25 cellular contexts compared by ENCODE assay signal in the genomic region with DNA sequence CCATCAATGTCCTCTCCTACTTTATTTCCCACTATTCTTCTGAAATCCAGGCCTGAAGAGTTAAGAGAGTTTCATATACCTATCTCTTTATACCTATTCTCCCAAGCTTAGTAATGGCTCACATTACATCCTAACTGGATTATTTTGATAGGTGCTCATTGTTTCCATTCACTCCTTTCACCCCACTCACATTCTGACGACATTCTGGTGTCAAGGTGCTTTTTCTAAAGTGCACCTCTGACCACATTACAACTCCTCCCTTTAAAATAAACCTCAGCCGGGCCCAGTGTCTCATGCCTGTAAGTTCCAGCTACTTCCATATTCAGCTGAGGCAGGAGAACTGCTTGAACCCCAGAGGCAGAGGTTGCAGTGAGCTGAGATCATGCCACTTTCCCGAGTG.
"Had no signal": no experiment of that assay in that cellular context is flagged by ENCODE, and none has a peak within 500 bp of the region (broad histone marks: within the 10 kb centered on the region; RNA-seq: fewer than 3 reads in every experiment).

No MANE protein-coding gene starts in this region.

- H3K4me3 ChIP-seq: lower lobe of right lung, mucosa of descending colon, pancreas, right lobe of liver, smooth muscle cell, suprapubic skin, transverse colon, upper lobe of right lung, uterus had no signal

- DNase-seq: cortex of kidney; effector memory CD8-positive, alpha-beta T cell; erythroblast; left ventricle myocardium superior; lower lobe of right lung; mucosa of descending colon; naive B cell; pancreas; right lobe of liver; stimulated activated CD4-positive, alpha-beta T cell treated with anti-CD3 and anti-CD28 coated beads, Interleukin-12 subunit alpha, Interleukin-12 subunit beta, amount 100 ng/mL, for 4 hours; stimulated activated CD4-positive, alpha-beta T cell treated with anti-CD3 and anti-CD28 coated beads, Interleukin-1b, Interleukin-23, amount 100 ng/mL, for 48 hours; stimulated activated CD4-positive, alpha-beta T cell treated with anti-CD3 and anti-CD28 coated beads, Interleukin-4, amount 100 ng/mL, for 1 hour; stimulated activated CD8-positive, alpha-beta memory T cell treated with anti-CD3 and anti-CD28 coated beads, Interleukin-4, amount 100 ng/mL, for 48 hours; stimulated activated naive CD4-positive, alpha-beta T cell; stimulated activated naive CD8-positive, alpha-beta T cell treated with anti-CD3 and anti-CD28 coated beads, Interleukin-15, amount 100 ng/mL, for 72 hours; transverse colon; upper lobe of right lung; uterus had no signal

- H3K4me1 ChIP-seq: lower lobe of right lung, pancreas, right lobe of liver, transverse colon, upper lobe of right lung, uterus had no signal

- FAIRE-seq: endometrium, frontal cortex, keratinocyte, pancreas had no signal

- H3K27me3 ChIP-seq: neutrophil, pancreas, right lobe of liver, suprapubic skin, transverse colon, upper lobe of right lung, uterus had no signal

- H3K36me3 ChIP-seq: lower lobe of right lung, neutrophil, pancreas, right lobe of liver, suprapubic skin, transverse colon, upper lobe of right lung, uterus had no signal

- ATAC-seq: effector memory CD8-positive, alpha-beta T cell; left ventricle myocardium superior; lower lobe of right lung; mucosa of descending colon; natural killer cell treated with Interleukin-12 subunit alpha and Interleukin-12 subunit beta and Interleukin-15 and Interleukin-18, amount 100 ng/mL, for 72 hours; pancreas; right lobe of liver; stimulated activated naive CD8-positive, alpha-beta T cell treated with anti-CD3 and anti-CD28 coated beads, Interleukin-15, amount 100 ng/mL, for 72 hours; upper lobe of right lung had no signal

- H3K27ac ChIP-seq: lower lobe of right lung, neutrophil, pancreas, right lobe of liver, suprapubic skin, transverse colon, upper lobe of right lung had no signal

- H3K4me2 ChIP-seq: smooth muscle cell had no signal

- H3K9me3 ChIP-seq: lower lobe of right lung, mucosa of descending colon, neutrophil, pancreas, right lobe of liver, suprapubic skin, transverse colon, upper lobe of right lung, uterus had no signal
